19 cellular contexts compared by ENCODE assay signal in the genomic region with DNA sequence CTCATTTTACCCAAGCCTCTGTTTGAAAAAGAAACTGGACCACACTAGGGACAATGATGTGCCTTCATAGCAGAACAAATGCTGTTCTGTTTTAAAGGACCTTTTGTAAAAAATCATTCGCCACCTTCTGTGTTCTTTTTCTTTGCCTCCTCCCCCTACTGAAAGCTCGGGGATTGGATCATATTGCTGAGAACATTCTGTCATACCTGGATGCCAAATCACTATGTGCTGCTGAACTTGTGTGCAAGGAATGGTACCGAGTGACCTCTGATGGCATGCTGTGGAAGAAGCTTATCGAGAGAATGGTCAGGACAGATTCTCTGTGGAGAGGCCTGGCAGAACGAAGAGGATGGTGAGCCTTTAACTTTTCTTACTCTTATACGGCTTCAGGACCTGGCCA.
A peak's percentile ranks its signal among the peaks of the same experiment; 100 is the strongest.
DNase-seq lines count a peak whose midpoint lies in the region; ATAC-seq lines count a peak whose summit lies in the region.
"Had no signal": no experiment of that assay in that cellular context is flagged by ENCODE, and none has a peak within 500 bp of the region (broad histone marks: within the 10 kb centered on the region; RNA-seq: fewer than 3 reads in every experiment).

No MANE protein-coding gene starts in this region.

- intact Hi-C loops in Right ventricle myocardium inferior (cut with DNase I) = no loop called here
- intact Hi-C loops in right cardiac atrium (cut with DNase I) = no loop called here

- WGBS in right cardiac atrium = 93% methylated on average over 6 of the region's 6 CpGs

- ATAC-seq in Right ventricle myocardium inferior = peak; percentile 63
- ATAC-seq in right cardiac atrium = no peak
- no peak for ATAC-seq in HG02759 (IDR thresholded peaks at IDR 0.05; ENCODE audit: unreplicated experiment)
- ATAC-seq: CD8-positive, alpha-beta T cell had no signal

- H3K27ac ChIP-seq in right cardiac atrium (ENCODE audit: low read length) (no peak overlapping the region), angular gyrus (ENCODE audit: low read depth, low read length) (peak overlapping the region; percentile 24)
- H3K27ac ChIP-seq: 22Rv1; BLaER1 treated with 17β-estradiol and CSF1 and Interleukin-3, amounts not matched to agents 10 nM and 100 nM had no signal

- no peaks in the 10 kb centered on the region for H3K27me3 ChIP-seq in right cardiac atrium (ENCODE audit: control insufficient read depth, insufficient read depth)
- H3K27me3 ChIP-seq: BLaER1 treated with 17β-estradiol and CSF1 and Interleukin-3, amounts not matched to agents 10 nM and 100 nM had no signal

- H3K9me3 ChIP-seq in right cardiac atrium (ENCODE audit: control insufficient read depth, low read length) = no peaks in the 10 kb centered on the region
- H3K9me3 ChIP-seq: BLaER1 treated with 17β-estradiol and CSF1 and Interleukin-3, amounts not matched to agents 10 nM and 100 nM had no signal

- DNase-seq in Right ventricle myocardium inferior (ENCODE audit: missing footprints) = no peak
- no peak for DNase-seq in right cardiac atrium
- peak; percentile 68 for DNase-seq in medulla oblongata (ENCODE audit: extremely low spot score)
- DNase-seq in superior temporal gyrus (ENCODE audit: extremely low spot score) = peak; percentile 64
- DNase-seq in stimulated activated CD4-positive, alpha-beta T cell treated with anti-CD3 and anti-CD28 coated beads, Interleukin-2, amount 100 ng/mL, for 24 hours = no peak
- DNase-seq in activated CD8-positive, alpha-beta memory T cell treated with anti-CD3 and anti-CD28 coated beads for 24 hours = no peak
- DNase-seq: ACHN; Calu3; CD8-positive, alpha-beta T cell; DMS153; NCI-H1105; NCI-H2081 treated with DMSO at 0.1 percent for 48 hours; NCI-H446; NCI-H526; OCI-M1 had no signal

- H3K4me1 ChIP-seq in right cardiac atrium (ENCODE audit: control insufficient read depth, insufficient read depth, low read length) = no peaks in the 10 kb centered on the region
- H3K4me1 ChIP-seq: BLaER1 treated with 17β-estradiol and CSF1 and Interleukin-3, amounts not matched to agents 10 nM and 100 nM had no signal

- no peak overlapping the region for H3K4me3 ChIP-seq in right cardiac atrium (ENCODE audit: low read length)
- H3K4me3 ChIP-seq: BLaER1 treated with 17β-estradiol and CSF1 and Interleukin-3, amounts not matched to agents 10 nM and 100 nM had no signal

Comparison
In these comparisons a context has a peak if more than half of its experiments do, and no peak if none do; other contexts are left out.
1. DNase-seq: peak in medulla oblongata (single experiment) and superior temporal gyrus (single experiment); none in Right ventricle myocardium inferior (single experiment), right cardiac atrium (0 of 3), stimulated activated CD4-positive, alpha-beta T cell treated with anti-CD3 and anti-CD28 coated beads, Interleukin-2, amount 100 ng/mL, for 24 hours (0 of 2) and activated CD8-positive, alpha-beta memory T cell treated with anti-CD3 and anti-CD28 coated beads for 24 hours (single experiment).